In genomic region chr3:56800373-56801150, GRCh38 we compare ENCODE assay signal across 8 cellular contexts. TPM values are rescaled to one million over a fixed set of nuclear protein-coding genes. Genes with fewer than 3 reads are reported as not detected.
DNase-seq lines count a peak whose midpoint lies in the region; ATAC-seq, FAIRE-seq and TF ChIP-seq lines count a peak whose summit lies in the region.

No MANE protein-coding gene starts in this region.

- H3K4me1 ChIP-seq in endothelial cell of umbilical vein (ENCODE audit: control insufficient read depth, extremely low read depth, insufficient read depth, low read length) (peaks cover 27% of the 10 kb centered on the region), neural progenitor cell (no peaks in the 10 kb centered on the region), testis (peaks cover 5% of the 10 kb centered on the region)

- POLR2A ChIA-PET in CD4-positive, alpha-beta T cell (lab: Charles Lee), result interaction anchor here (0.7 to 7.6 kb wide), 47 partner anchors 9 to 427 kb away, joined by 3 to 251 read pairs (median 6); partner anchors contain the start of genes CCDC66 and TASOR
- POLR2A ChIA-PET in endothelial cell of umbilical vein (lab: Charles Lee), result interaction anchor here (0.8 kb wide), 1 partner anchor 428 kb away, joined by 3 read pairs; no protein-coding TSS in a partner anchor

- dilution Hi-C loops in endothelial cell of umbilical vein (cut with MboI; ENCODE audit: extremely low pct_ligation_motif_present, low sequenced_read_pairs), result no loop called here

- no peaks in the 10 kb centered on the region for H3K27me3 Mint-ChIP-seq in CD4-positive, alpha-beta T cell
- peaks cover 11% of the 10 kb centered on the region for H3K27me3 Mint-ChIP-seq in neural progenitor cell (ENCODE audit: insufficient read depth, low read depth)

- BruUV-seq in endothelial cell of umbilical vein (replicated peaks; lab: Mats Ljungman, UMichigan), result no TSS peak

- no peaks in the 10 kb centered on the region for H3F3A ChIP-seq in neural progenitor cell (ENCODE audit: low read depth)

- no peaks in the 10 kb centered on the region for H3K9me3 Mint-ChIP-seq in CD4-positive, alpha-beta T cell
- H3K9me3 Mint-ChIP-seq in neural progenitor cell, result no peaks in the 10 kb centered on the region

- H4K20me1 ChIP-seq in endothelial cell of umbilical vein (replicated peaks; ENCODE audit: control insufficient read depth, extremely low read depth, insufficient read depth, low read length), result no peaks in the 10 kb centered on the region
- H4K20me1 ChIP-seq in neural progenitor cell (ENCODE audit: low read depth), result no peaks in the 10 kb centered on the region

- peak; percentile 46 to 74 (median 64) for DNase-seq in CD4-positive, alpha-beta T cell
- DNase-seq in activated CD8-positive, alpha-beta memory T cell treated with anti-CD3 and anti-CD28 coated beads for 1 hour (ENCODE audit: extremely low read depth in 1 of 2, low read depth in 1 of 2), result peak; percentile 50 to 65
- DNase-seq in endothelial cell of umbilical vein (ENCODE audit: low read depth, low spot score) (peak; percentile 60), neural progenitor cell (ENCODE audit: low spot score) (no peak), testis (no peak), foreskin melanocyte (no peak)

- peaks cover 8% of the 10 kb centered on the region for H3K79me2 ChIP-seq in endothelial cell of umbilical vein (ENCODE audit: control insufficient read depth, insufficient read depth, low read length)
- no peaks in the 10 kb centered on the region for H3K79me2 ChIP-seq in neural progenitor cell (ENCODE audit: low read depth)

- peak overlapping the region; percentile 89 for H3K27ac Mint-ChIP-seq in CD4-positive, alpha-beta T cell
- no peak overlapping the region for H3K27ac Mint-ChIP-seq in neural progenitor cell

- peaks cover 2% of the 10 kb centered on the region for H3K9me1 ChIP-seq in endothelial cell of umbilical vein (replicated peaks; ENCODE audit: control insufficient read depth, extremely low read depth, insufficient read depth, low read length)

- intact Hi-C loops in CD4-positive, alpha-beta T cell (cut with DNase I, micrococcal nuclease), result loop anchor here (1.0 to 5.0 kb wide), 9 partner anchors 12 to 458 kb away; partner anchors contain the start of genes CCDC66 (in 1 of the 2) and TASOR (in 1 of the 2)
- intact Hi-C loops in endothelial cell of umbilical vein (cut with micrococcal nuclease) (loop anchor here (1.0 to 5.0 kb wide), 3 partner anchors 43 to 187 kb away; no protein-coding TSS in a partner anchor), testis (cut with DNase I; ENCODE audit: low total_unique reads) (loop anchor here (2.0 kb wide), 1 partner anchor 188 kb away; no protein-coding TSS in a partner anchor)

- peak; percentile 61 for ATAC-seq in CD4-positive, alpha-beta T cell (ENCODE audit: poor library complexity)
- ATAC-seq in HG03442 (IDR thresholded peaks at IDR 0.05; ENCODE audit: unreplicated experiment), result peak; percentile 35
- no peak for ATAC-seq in HG03469 (IDR thresholded peaks at IDR 0.05; ENCODE audit: unreplicated experiment)

- peaks cover 68% of the 10 kb centered on the region for H3K4me1 Mint-ChIP-seq in CD4-positive, alpha-beta T cell (ENCODE audit: low read depth)
- peaks cover 4% of the 10 kb centered on the region for H3K4me1 Mint-ChIP-seq in neural progenitor cell

- no peak for TF ChIP-seq POLR2A in endothelial cell of umbilical vein (IDR thresholded peaks at IDR 0.05; ENCODE audit: low read depth, low read length)
- no peak for TF ChIP-seq POLR2A in testis (IDR thresholded peaks at IDR 0.05)

- no peak for TF ChIP-seq CTCF in CD4-positive, alpha-beta T cell (IDR thresholded peaks at IDR 0.05)
- no peak for TF ChIP-seq CTCF in endothelial cell of umbilical vein (IDR thresholded peaks at IDR 0.05; ENCODE audit: extremely low read depth in 1 of 2, insufficient read depth in 1 of 2, low read depth in 1 of 2, low read length in 2 of 2)
- TF ChIP-seq CTCF in neural progenitor cell (IDR thresholded peaks at IDR 0.05), result no peak
- TF ChIP-seq CTCF in testis (IDR thresholded peaks at IDR 0.05), result peak in 1 of 3 experiments; percentile 28

- H3K9me3 ChIP-seq in CD4-positive, alpha-beta T cell (ENCODE audit: control insufficient read depth, low read length), result no peaks in the 10 kb centered on the region
- H3K9me3 ChIP-seq in endothelial cell of umbilical vein (replicated peaks; ENCODE audit: control insufficient read depth, insufficient read depth, low read length) (no peaks in the 10 kb centered on the region), neural progenitor cell (ENCODE audit: low read depth) (no peaks in the 10 kb centered on the region), testis (no peaks in the 10 kb centered on the region)

- H2AFZ ChIP-seq in endothelial cell of umbilical vein (ENCODE audit: low read depth, low read length) (peak overlapping the region; percentile 86), neural progenitor cell (replicated peaks) (no peak overlapping the region)

- H3K36me3 Mint-ChIP-seq in CD4-positive, alpha-beta T cell (ENCODE audit: low read depth), result peaks cover 33% of the 10 kb centered on the region
- no peaks in the 10 kb centered on the region for H3K36me3 Mint-ChIP-seq in neural progenitor cell

- FAIRE-seq in endothelial cell of umbilical vein (lab: Jason Lieb, UNC), result peak; percentile 61

- no peaks in the 10 kb centered on the region for H3K36me3 ChIP-seq in endothelial cell of umbilical vein (ENCODE audit: control insufficient read depth in 2 of 2, extremely low read depth in 1 of 2, insufficient read depth in 2 of 2, low read length in 2 of 2)
- H3K36me3 ChIP-seq in neural progenitor cell, result no peaks in the 10 kb centered on the region
- no peaks in the 10 kb centered on the region for H3K36me3 ChIP-seq in testis (ENCODE audit: low read depth, missing control alignments)

- peak overlapping the region; percentile 95 for H3K4me3 Mint-ChIP-seq in CD4-positive, alpha-beta T cell
- peak overlapping the region; percentile 87 for H3K4me3 Mint-ChIP-seq in neural progenitor cell

- peak overlapping the region; percentile 91 for H3K4me2 ChIP-seq in endothelial cell of umbilical vein (ENCODE audit: insufficient read depth, low read length)
- H3K4me2 ChIP-seq in neural progenitor cell, result peak overlapping the region; percentile 86

- CTCF ChIA-PET in CD4-positive, alpha-beta T cell (lab: Charles Lee), result interaction anchor here (0.6 to 6.5 kb wide), 23 partner anchors 11 to 195 kb away, joined by 3 to 114 read pairs (median 7); no protein-coding TSS in a partner anchor
- CTCF ChIA-PET in endothelial cell of umbilical vein (lab: Charles Lee), result interaction anchor here (0.9 to 8.4 kb wide), 44 partner anchors 9 to 260 kb away, joined by 3 to 249 read pairs (median 6); partner anchors contain the start of gene SPATA12

- WGBS in testis, 2 donors, result 7 to 9% methylated on average over 13 to 15 of the region's 15 CpGs

- H3K27ac ChIP-seq in CD4-positive, alpha-beta T cell (ENCODE audit: low read depth, low read length), result peak overlapping the region; percentile 82
- H3K27ac ChIP-seq in endothelial cell of umbilical vein (ENCODE audit: insufficient read depth, low read depth, low read length) (peak overlapping the region; percentile 7), neural progenitor cell (no peak overlapping the region), testis (peak overlapping the region; percentile 68 to 81)

- peak overlapping the region; percentile 56 to 82 (median 68) for H3K4me3 ChIP-seq in endothelial cell of umbilical vein (replicated peaks in 1 of 3; ENCODE audit: insufficient read depth in 1 of 3, low read depth in 1 of 3, low read length in 3 of 3)
- no peak overlapping the region for H3K4me3 ChIP-seq in neural progenitor cell
- peak overlapping the region; percentile 55 to 74 for H3K4me3 ChIP-seq in testis

- peak overlapping the region; percentile 55 for H3K9ac ChIP-seq in endothelial cell of umbilical vein (replicated peaks; ENCODE audit: extremely low read depth, insufficient read depth, low read length)
- no peak overlapping the region for H3K9ac ChIP-seq in neural progenitor cell

- H3K27me3 ChIP-seq in CD4-positive, alpha-beta T cell (ENCODE audit: control insufficient read depth, insufficient read depth, low read length), result no peaks in the 10 kb centered on the region
- H3K27me3 ChIP-seq in endothelial cell of umbilical vein (ENCODE audit: control insufficient read depth in 2 of 2, insufficient read depth in 2 of 2, low read length in 2 of 2), result no peaks in the 10 kb centered on the region
- H3K27me3 ChIP-seq in neural progenitor cell, result peaks cover 21% of the 10 kb centered on the region
- H3K27me3 ChIP-seq in testis, result no peaks in the 10 kb centered on the region

TF ChIP-seq in endothelial cell of umbilical vein, 7 proteins besides CTCF, POLR2A, EP300 and RAD21:
- TF ChIP-seq MYC (IDR thresholded peaks at IDR 0.05; ENCODE audit: low read depth, low read length) (no peak), JUN (IDR thresholded peaks at IDR 0.05; ENCODE audit: borderline replicate concordance, insufficient read depth, insufficient read length, low read depth) (no peak), GATA2 (IDR thresholded peaks at IDR 0.05; ENCODE audit: insufficient read depth, insufficient read length, low read depth, low read length) (no peak), EZH2 (IDR thresholded peaks at IDR 0.05; ENCODE audit: borderline replicate concordance, low read depth, low read length, severe bottlenecking) (no peak), FOS (IDR thresholded peaks at IDR 0.05; ENCODE audit: borderline replicate concordance, insufficient read depth, low read length) (no peak), MAX (IDR thresholded peaks at IDR 0.05; ENCODE audit: insufficient read depth, insufficient read length) (no peak), POLR2AphosphoS5 (IDR thresholded peaks at IDR 0.05; ENCODE audit: insufficient read depth, low read depth, low read length) (no peak)

RNA-seq across cellular contexts. Expression of gene ARHGEF3, which starts 1.2 kb away (rescaled TPM):
- 10 to 100 TPM; 46.4 to 46.6 TPM for total RNA-seq in CD4-positive, alpha-beta T cell
- total RNA-seq in endothelial cell of umbilical vein (11.5 and 16.3 TPM in 2 replicates), neural progenitor cell (ENCODE audit: low replicate concordance) (0.52 and 2.9 TPM in 2 replicates), testis (10 to 100 TPM; 55.1 to 72.2 TPM)
- polyA plus RNA-seq in endothelial cell of umbilical vein (6.5 and 6.7 TPM in 2 replicates), testis (ENCODE audit: insufficient read depth, low read depth, low replicate concordance) (43.1 TPM)
- 7.6 and 7.7 TPM in 2 replicates for polyA plus RNA-seq in endothelial cell of umbilical vein (2011; cell fraction: cytosol; rRNA removed)
- 10.9 and 11.7 TPM in 2 replicates for polyA plus RNA-seq in endothelial cell of umbilical vein (2011; cell fraction: nucleus; rRNA removed)
- 11.6 and 14.8 TPM in 2 replicates for polyA plus RNA-seq in endothelial cell of umbilical vein (2012)
- polyA minus RNA-seq in endothelial cell of umbilical vein, result 13.4 and 15.2 TPM in 2 replicates
- 5.9 TPM for polyA minus RNA-seq in endothelial cell of umbilical vein (2011; cell fraction: cytosol; rRNA and poly(A)+ RNA removed)
- 8.1 and 9.1 TPM in 2 replicates for polyA minus RNA-seq in endothelial cell of umbilical vein (2011; cell fraction: nucleus; rRNA and poly(A)+ RNA removed)

Comparison
In these comparisons a context has a peak if more than half of its experiments do, and no peak if none do; other contexts are left out.
1. DNase-seq: peak in CD4-positive, alpha-beta T cell (10 of 10), activated CD8-positive, alpha-beta memory T cell treated with anti-CD3 and anti-CD28 coated beads for 1 hour (2 of 2) and endothelial cell of umbilical vein (single experiment); none in neural progenitor cell (single experiment), testis (single experiment) and foreskin melanocyte (single experiment).